8 cellular contexts compared by ENCODE assay signal in the genomic region with DNA sequence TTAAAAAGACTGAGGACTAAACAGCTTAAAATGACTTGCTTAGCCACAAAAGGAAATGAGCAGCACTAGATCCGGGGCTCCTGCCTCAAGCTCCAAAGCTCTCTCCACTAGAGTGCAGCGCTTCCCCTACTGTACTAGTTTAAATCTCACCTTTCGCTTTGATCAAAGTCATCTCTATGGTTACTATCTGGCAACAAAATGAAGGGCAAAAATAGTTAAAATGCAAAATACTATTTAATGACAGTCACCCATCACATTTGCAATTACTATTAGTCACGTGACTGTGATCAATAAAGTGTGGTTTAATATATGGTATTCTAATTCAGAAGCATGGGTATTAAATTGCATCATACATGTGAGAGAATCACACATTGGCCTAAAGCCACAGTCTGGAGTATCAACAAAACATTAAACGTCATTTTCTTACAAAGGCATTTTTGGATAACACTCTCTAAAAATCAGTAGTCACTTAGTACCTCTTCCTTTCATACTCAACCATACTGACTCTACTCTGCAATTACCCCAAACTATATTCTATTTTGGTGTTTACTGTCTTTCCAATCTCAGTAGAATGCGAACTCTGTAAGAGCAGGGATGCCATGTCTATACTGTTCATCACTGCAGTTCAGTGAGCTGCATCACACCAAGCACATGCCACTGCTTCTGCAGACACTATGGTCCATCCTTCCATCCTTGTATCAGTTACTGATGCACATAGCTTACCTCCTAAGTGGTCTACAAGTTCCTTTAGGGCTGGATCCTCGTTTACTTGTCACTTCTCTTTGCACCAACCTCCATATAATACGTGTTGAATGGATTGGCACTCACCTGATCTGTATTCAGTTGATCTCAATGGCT. TPM values are rescaled to one million over a fixed set of nuclear protein-coding genes. Genes with fewer than 3 reads are reported as not detected.
A peak's percentile ranks its signal among the peaks of the same experiment; 100 is the strongest.
DNase-seq lines count a peak whose midpoint lies in the region; ATAC-seq, FAIRE-seq and TF ChIP-seq lines count a peak whose summit lies in the region.

No MANE protein-coding gene starts in this region.

- peak; percentile 36 for DNase-seq in ACHN
- DNase-seq in H54 (ENCODE audit: insufficient read length, low spot score), result no peak
- DNase-seq in T-helper 2 cell, result peak in 4 of 5 experiments; percentile 23 to 82 (median 44)
- peak; percentile 39 for DNase-seq in dermis blood vessel endothelial cell
- no peak for DNase-seq in psoas muscle
- DNase-seq in middle frontal gyrus (ENCODE audit: extremely low spot score, low spot score), result no peak
- DNase-seq in foreskin melanocyte, result no peak

- peak; percentile 65 for FAIRE-seq in H54 (lab: Jason Lieb, UNC)

- no peaks in the 10 kb centered on the region for H3K9me3 ChIP-seq in psoas muscle

- TF ChIP-seq CTCF in psoas muscle (IDR thresholded peaks at IDR 0.05), result peak; percentile 8

- H3K36me3 ChIP-seq in psoas muscle (ENCODE audit: insufficient read depth in 1 of 2, low read depth in 1 of 2), result peaks cover 13 to 56% of the 10 kb centered on the region in 2 donors

- H3K27ac ChIP-seq in psoas muscle, result peak overlapping the region; percentile 59

- intact Hi-C loops in psoas muscle (cut with DNase I), result loop anchor here (10.0 kb wide), 2 partner anchors 465 to 745 kb away; partner anchors contain the start of gene BPTF (in 1 of the 2)

- H3K4me3 ChIP-seq in psoas muscle, result no peak overlapping the region

- H3K4me1 ChIP-seq in psoas muscle, result peaks cover 64% of the 10 kb centered on the region

- H3K27me3 ChIP-seq in psoas muscle (ENCODE audit: insufficient read depth in 3 of 3, low read length in 2 of 3), result no peaks in the 10 kb centered on the region

- 53 to 61% (median 54%) methylated on average over 8 of the region's 8 CpGs for WGBS in psoas muscle, 3 donors

- TF ChIP-seq POLR2A in H54 (IDR thresholded peaks at IDR 0.05; ENCODE audit: low read depth, low read length), result no peak

- ATAC-seq in psoas muscle (peak in 1 of 4 donors; percentile 34), GM21515 (IDR thresholded peaks at IDR 0.05; ENCODE audit: unreplicated experiment) (no peak)

- in situ Hi-C loops in ACHN (cut with HindIII; ENCODE audit: low pct_ligation_motif_present, low pct_unique_long_range_greater_than_20kb, low sequenced_read_pairs), result no loop called here

RNA-seq across cellular contexts. Expression of gene PSMD12, which starts 6.2 kb away (rescaled TPM):
- total RNA-seq in dermis blood vessel endothelial cell (22.8 and 48.4 TPM in 2 replicates), psoas muscle (100 to 1,000 TPM in 3 of 4 donors, 10 to 100 TPM in 1; 66.6 to 161 (median 111) TPM)
- 100 to 1,000 TPM in 2 of 3 donors, 10 to 100 TPM in 1; 78.7 to 281 (median 158) TPM for polyA plus RNA-seq in psoas muscle

RNA-seq across cellular contexts. Expression of gene PITPNC1, which starts 16.9 kb away (rescaled TPM):
- total RNA-seq in dermis blood vessel endothelial cell, result 28.6 and 32.0 TPM in 2 replicates
- total RNA-seq in psoas muscle, result 10 to 100 TPM in 1 of 4 donors, 1 to 10 TPM in 3; 6.5 to 12.3 (median 7.6) TPM
- polyA plus RNA-seq in psoas muscle, result 10 to 100 TPM in 1 of 3 donors, 1 to 10 TPM in 2; 4.4 to 54.7 (median 4.5) TPM

Comparison
In these comparisons a context has a peak if more than half of its experiments do, and no peak if none do; other contexts are left out.
1. DNase-seq: peak in ACHN (single experiment), T-helper 2 cell (4 of 5) and dermis blood vessel endothelial cell (single experiment); none in H54 (single experiment), psoas muscle (0 of 2), middle frontal gyrus (single experiment) and foreskin melanocyte (single experiment).